8 cellular contexts compared by ENCODE assay signal in the genomic region with DNA sequence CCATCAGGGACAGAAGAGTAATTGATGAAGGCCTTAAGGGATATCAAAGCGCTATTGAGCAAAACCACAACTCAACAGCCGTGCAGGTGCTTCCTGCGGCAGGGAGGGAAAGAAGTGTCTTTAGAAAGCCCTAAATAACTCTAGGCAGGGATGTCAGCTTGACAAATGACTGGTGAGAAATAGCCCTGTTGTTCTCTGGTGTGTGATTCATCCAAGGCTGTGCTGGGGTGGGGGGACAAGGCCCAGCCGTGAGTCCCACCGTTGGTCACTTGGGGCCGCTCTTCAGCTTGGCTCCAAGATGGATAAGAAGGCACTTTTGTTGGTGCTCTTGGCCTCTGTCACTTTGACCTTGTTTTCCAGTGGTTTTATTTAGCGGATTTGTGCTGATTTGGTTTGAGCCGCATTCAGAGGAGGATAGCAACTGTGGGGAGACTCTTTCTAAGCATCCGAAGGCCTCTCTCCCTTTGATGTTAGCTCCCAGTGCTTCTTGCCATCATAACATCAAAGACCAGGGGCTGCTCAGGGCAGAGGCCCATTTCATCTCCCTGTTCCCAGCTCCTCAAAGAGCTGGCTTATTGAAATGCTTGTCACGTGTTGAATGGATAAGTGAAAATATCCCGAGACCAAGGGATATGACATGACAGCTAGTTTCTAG.
DNase-seq lines count a peak whose midpoint lies in the region; ATAC-seq and TF ChIP-seq lines count a peak whose summit lies in the region.

No MANE protein-coding gene starts in this region.

- intact Hi-C loops in colonic mucosa (cut with DNase I): no loop called here

- no peaks in the 10 kb centered on the region for H3F3A ChIP-seq in SK-N-SH (replicated peaks; ENCODE audit: insufficient read depth)

- peak; percentile 55 to 70; a peak in 2 of 4 replicates for TF ChIP-seq EP300 in SK-N-SH (IDR thresholded peaks at IDR 0.05; ENCODE audit: borderline replicate concordance in 1 of 2, low read depth in 1 of 2, low read length in 1 of 2)

- H4K20me1 ChIP-seq in SK-N-SH (ENCODE audit: insufficient read depth) (no peaks in the 10 kb centered on the region), osteoblast (ENCODE audit: insufficient read depth, low read length) (no peaks in the 10 kb centered on the region)

- no peak overlapping the region for H3K27ac ChIP-seq in SK-N-SH (ENCODE audit: low read depth in 2 of 2, low read length in 1 of 2)
- peak overlapping the region; percentile 42 for H3K27ac ChIP-seq in osteoblast (ENCODE audit: low read depth, low read length)
- no peak overlapping the region for H3K27ac ChIP-seq in colonic mucosa

- no peak for ATAC-seq in HG03108 (IDR thresholded peaks at IDR 0.05; ENCODE audit: unreplicated experiment)

- DNase-seq in NCI-H82 (lab: John Stamatoyannopoulos, UW) (peak; percentile 36), NCI-H82 treated with DMSO at 0.1 percent for 48 hours (lab: John Stamatoyannopoulos, UW; ENCODE audit: unreplicated experiment) (no peak), HT-29 (ENCODE audit: low spot score) (peak; percentile 93), SK-N-SH (peak; percentile 28), fibroblast of the aortic adventitia (ENCODE audit: low read depth) (peak; percentile 57), osteoblast (ENCODE audit: insufficient read length, low spot score, missing footprints) (peak; percentile 23), colonic mucosa (no peak)

- H2AFZ ChIP-seq in SK-N-SH (ENCODE audit: low read depth) (no peak overlapping the region), osteoblast (ENCODE audit: low read length) (no peak overlapping the region)

- 75% methylated on average over 11 of the region's 11 CpGs for WGBS in SK-N-SH (ENCODE audit: low lambda C conversion rate)

- H3K27me3 ChIP-seq in SK-N-SH (ENCODE audit: insufficient read depth) (no peaks in the 10 kb centered on the region), osteoblast (ENCODE audit: insufficient read depth, low read length) (no peaks in the 10 kb centered on the region), colonic mucosa (no peaks in the 10 kb centered on the region)

- H3K4me3 ChIP-seq in SK-N-SH (ENCODE audit: low read depth in 2 of 2, low read length in 1 of 2) (no peak overlapping the region), fibroblast of the aortic adventitia (ENCODE audit: low read depth, low read length) (no peak overlapping the region), osteoblast (ENCODE audit: insufficient read depth, low read length) (no peak overlapping the region), colonic mucosa (no peak overlapping the region)

- CTCF ChIA-PET in SK-N-SH (lab: Yijun Ruan, JAX): interaction anchor here (0.9 to 1.6 kb wide), 4 partner anchors 9 to 675 kb away, joined by 3 to 4 read pairs (median 3); no protein-coding TSS in a partner anchor

- H3K9ac ChIP-seq in SK-N-SH (no peak overlapping the region), colonic mucosa (ENCODE audit: low read depth in 2 of 2, low read length in 2 of 2) (no peak overlapping the region)

- peak; percentile 73 for TF ChIP-seq RAD21 in SK-N-SH (IDR thresholded peaks at IDR 0.05; ENCODE audit: low read length)

- TF ChIP-seq CTCF in SK-N-SH (IDR thresholded peaks at IDR 0.05) (peak; percentile 64), fibroblast of the aortic adventitia (IDR thresholded peaks at IDR 0.05; ENCODE audit: insufficient read depth, low read length) (peak; percentile 28), osteoblast (IDR thresholded peaks at IDR 0.05; ENCODE audit: extremely low read depth, low read depth, low read length) (peak; percentile 52), colonic mucosa (IDR thresholded peaks at IDR 0.05) (no peak)

- no peak overlapping the region for H3K4me2 ChIP-seq in SK-N-SH
- H3K4me2 ChIP-seq in osteoblast (ENCODE audit: insufficient read depth, low read length): no peak overlapping the region

- H3K9me3 ChIP-seq in SK-N-SH (no peaks in the 10 kb centered on the region), osteoblast (ENCODE audit: low read depth, low read length) (no peaks in the 10 kb centered on the region), colonic mucosa (no peaks in the 10 kb centered on the region)

- H3K36me3 ChIP-seq in SK-N-SH (replicated peaks in 1 of 2; ENCODE audit: control insufficient read depth in 1 of 2, insufficient read depth in 2 of 2, low read length in 1 of 2) (no peaks in the 10 kb centered on the region), osteoblast (ENCODE audit: insufficient read depth, low read length) (no peaks in the 10 kb centered on the region), colonic mucosa (no peaks in the 10 kb centered on the region)

- no peaks in the 10 kb centered on the region for H3K9me2 ChIP-seq in SK-N-SH

- POLR2A ChIA-PET in SK-N-SH (lab: Yijun Ruan, JAX): interaction anchor here (1.3 kb wide), 1 partner anchor 194 kb away, joined by 4 read pairs; no protein-coding TSS in a partner anchor

- peaks cover 0 to 9% of the 10 kb centered on the region in 2 experiments; a peak in 2 of 4 replicates for H3K4me1 ChIP-seq in SK-N-SH (ENCODE audit: control insufficient read depth in 1 of 2, insufficient read depth in 2 of 2, low read depth in 1 of 2, low read length in 1 of 2)
- H3K4me1 ChIP-seq in osteoblast (ENCODE audit: insufficient read depth, low read length): peaks cover 12% of the 10 kb centered on the region
- no peaks in the 10 kb centered on the region for H3K4me1 ChIP-seq in colonic mucosa

- H3K79me2 ChIP-seq in SK-N-SH (ENCODE audit: insufficient read depth) (no peaks in the 10 kb centered on the region), osteoblast (ENCODE audit: insufficient read depth, low read length) (no peaks in the 10 kb centered on the region)

TF ChIP-seq in SK-N-SH, 30 proteins besides CTCF, POLR2A, EP300 and RAD21:
- 0 out of 2 replicates have a peak, but pooled peaks have one; percentile 18 for TF ChIP-seq TEAD4 (IDR thresholded peaks at IDR 0.05; ENCODE audit: borderline replicate concordance, insufficient read depth)
- TF ChIP-seq, protein P1, sequence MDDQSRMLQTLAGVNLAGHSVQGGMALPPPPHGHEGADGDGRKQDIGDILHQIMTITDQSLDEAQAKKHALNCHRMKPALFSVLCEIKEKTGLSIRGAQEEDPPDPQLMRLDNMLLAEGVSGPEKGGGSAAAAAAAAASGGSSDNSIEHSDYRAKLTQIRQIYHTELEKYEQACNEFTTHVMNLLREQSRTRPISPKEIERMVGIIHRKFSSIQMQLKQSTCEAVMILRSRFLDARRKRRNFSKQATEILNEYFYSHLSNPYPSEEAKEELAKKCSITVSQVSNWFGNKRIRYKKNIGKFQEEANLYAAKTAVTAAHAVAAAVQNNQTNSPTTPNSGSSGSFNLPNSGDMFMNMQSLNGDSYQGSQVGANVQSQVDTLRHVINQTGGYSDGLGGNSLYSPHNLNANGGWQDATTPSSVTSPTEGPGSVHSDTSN (IDR thresholded peaks at IDR 0.05): peak; percentile 98
- TF ChIP-seq SIN3A (IDR thresholded peaks at IDR 0.05; ENCODE audit: borderline replicate concordance, low read depth, low read length): 0 out of 2 replicates have a peak, but pooled peaks have one; percentile 45
- peak; percentile 86 for TF ChIP-seq TCF12 (IDR thresholded peaks at IDR 0.05)
- no peak for TF ChIP-seq TAF1 (IDR thresholded peaks at IDR 0.05; ENCODE audit: borderline replicate concordance, low read depth, low read length)
- peak; percentile 46; the same call in 1 of the 2 replicates for TF ChIP-seq MEF2A (IDR thresholded peaks at IDR 0.05; ENCODE audit: borderline replicate concordance, low read depth)
- peak; percentile 70 for TF ChIP-seq SMC3 (IDR thresholded peaks at IDR 0.05; ENCODE audit: low read depth, low read length)
- TF ChIP-seq, protein P2, sequence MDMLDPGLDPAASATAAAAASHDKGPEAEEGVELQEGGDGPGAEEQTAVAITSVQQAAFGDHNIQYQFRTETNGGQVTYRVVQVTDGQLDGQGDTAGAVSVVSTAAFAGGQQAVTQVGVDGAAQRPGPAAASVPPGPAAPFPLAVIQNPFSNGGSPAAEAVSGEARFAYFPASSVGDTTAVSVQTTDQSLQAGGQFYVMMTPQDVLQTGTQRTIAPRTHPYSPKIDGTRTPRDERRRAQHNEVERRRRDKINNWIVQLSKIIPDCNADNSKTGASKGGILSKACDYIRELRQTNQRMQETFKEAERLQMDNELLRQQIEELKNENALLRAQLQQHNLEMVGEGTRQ (IDR thresholded peaks at IDR 0.05; ENCODE audit: borderline replicate concordance, low read depth, low read length): no peak
- TF ChIP-seq NRF1 (IDR thresholded peaks at IDR 0.05; ENCODE audit: low read depth, low read length): no peak
- TF ChIP-seq FOSL2 (IDR thresholded peaks at IDR 0.05; ENCODE audit: borderline replicate concordance, low read depth): peak; percentile 78; the same call in 1 of the 2 replicates
- no peak for TF ChIP-seq CHD2 (IDR thresholded peaks at IDR 0.05; ENCODE audit: low read length, partially characterized antibody)
- TF ChIP-seq POLR2AphosphoS5 (IDR thresholded peaks at IDR 0.05; ENCODE audit: low read depth, low read length): peak; percentile 59; the same call in 1 of the 2 replicates
- TF ChIP-seq NFIC (IDR thresholded peaks at IDR 0.05; ENCODE audit: borderline replicate concordance): no peak
- TF ChIP-seq JUND (IDR thresholded peaks at IDR 0.05): peak; percentile 85

Comparison
In these comparisons a context has a peak if more than half of its experiments do, and no peak if none do; other contexts are left out.
1. DNase-seq: peak in NCI-H82 (single experiment), HT-29 (single experiment), SK-N-SH (single experiment), fibroblast of the aortic adventitia (single experiment) and osteoblast (single experiment); none in NCI-H82 treated with DMSO at 0.1 percent for 48 hours (single experiment) and colonic mucosa (single experiment).